In the genomic region with DNA sequence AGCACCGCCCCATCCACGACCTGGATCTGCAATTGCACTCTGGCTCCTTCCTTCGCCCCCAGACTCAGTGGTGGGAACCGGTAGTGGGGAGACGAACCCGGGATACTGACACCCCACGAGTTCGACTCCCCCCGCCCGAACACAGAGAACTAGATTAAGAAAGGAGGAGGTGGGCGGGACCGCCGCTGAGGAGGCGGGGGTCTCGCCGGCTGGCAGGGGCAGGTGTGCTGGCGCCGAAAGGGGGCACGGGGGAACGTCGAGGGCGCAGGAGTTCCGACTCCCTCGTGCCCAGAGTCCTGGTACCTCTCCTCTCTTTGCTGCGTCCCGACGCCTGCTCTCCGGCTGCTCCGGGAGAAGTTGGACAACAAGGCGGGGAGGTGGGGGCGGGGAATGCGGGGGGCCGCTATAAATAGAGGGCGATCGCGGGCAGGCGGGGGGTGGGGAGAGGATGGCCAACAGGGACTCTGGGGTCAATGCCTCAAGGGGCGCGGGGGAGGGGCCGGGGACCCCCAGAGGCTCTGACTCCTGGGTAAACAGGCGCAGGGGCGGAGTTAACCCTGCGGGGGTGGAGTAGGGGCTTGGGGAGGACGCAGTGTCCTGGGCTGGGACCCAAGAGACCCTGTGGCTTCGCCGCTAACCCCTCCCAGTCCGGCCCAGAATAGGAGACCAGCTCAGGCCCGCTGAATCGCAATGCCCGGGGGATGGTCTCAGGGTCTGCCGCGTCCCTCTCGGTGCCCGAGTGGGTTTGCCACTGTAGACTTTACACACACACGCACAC, we compare ENCODE assay signal across 8 cellular contexts. TPM values are rescaled to one million over a fixed set of nuclear protein-coding genes. Genes with fewer than 3 reads are reported as not detected.
DNase-seq lines count a peak whose midpoint lies in the region; ATAC-seq and TF ChIP-seq lines count a peak whose summit lies in the region.

No MANE protein-coding gene starts in this region.

- no peak for TF ChIP-seq CTCF in brain (conservative IDR thresholded peaks at IDR 0.05)

- H3K4me1 Mint-ChIP-seq in brain (peaks cover 38% of the 10 kb centered on the region), immature natural killer cell (peaks cover 11 to 20% of the 10 kb centered on the region in 2 donors)

- in situ Hi-C loops in G401 (cut with HindIII; ENCODE audit: low sequenced_read_pairs): no loop called here

- peaks cover 16% of the 10 kb centered on the region for H3K27me3 Mint-ChIP-seq in brain
- H3K27me3 Mint-ChIP-seq in immature natural killer cell (ENCODE audit: low read depth in 3 of 3): peaks cover 4 to 11% (median 6%) of the 10 kb centered on the region in 3 donors

- no peak for ATAC-seq in HG03039 (IDR thresholded peaks at IDR 0.05; ENCODE audit: unreplicated experiment)

- H3K36me3 Mint-ChIP-seq in brain (peaks cover 8% of the 10 kb centered on the region), immature natural killer cell (peaks cover 0 to 12% (median 4%) of the 10 kb centered on the region in 3 donors)

- H3K27ac Mint-ChIP-seq in brain: peak overlapping the region; percentile 87 to 96 (median 95)
- H3K27ac Mint-ChIP-seq in immature natural killer cell: peak overlapping the region in 2 of 6 donors; percentile 19 to 33

- DNase-seq in NCI-H1417 (lab: John Stamatoyannopoulos, UW) (peak in 2 of 3 experiments; percentile 43 to 53), NCI-H1417 treated with DMSO at 0.1 percent for 48 hours (lab: John Stamatoyannopoulos, UW) (no peak), immature natural killer cell (no peak), skeletal muscle cell (ENCODE audit: low read depth) (no peak), NCI-H1105 (lab: John Stamatoyannopoulos, UW) (no peak), G401 (ENCODE audit: low spot score) (no peak)

- no peaks in the 10 kb centered on the region for H3K9me3 Mint-ChIP-seq in brain
- no peaks in the 10 kb centered on the region for H3K9me3 Mint-ChIP-seq in immature natural killer cell

- H3K4me3 Mint-ChIP-seq in brain (peak overlapping the region; percentile 82 to 96 (median 93)), immature natural killer cell (peak overlapping the region; percentile 83 to 93 (median 87))

- peak overlapping the region; percentile 51 for H3K4me3 ChIP-seq in skeletal muscle cell (ENCODE audit: low read depth, low read length)

RNA-seq across cellular contexts. Expression of gene NDRG2, which starts 0.7 kb away (rescaled TPM):
- polyA plus RNA-seq in brain (ENCODE audit: insufficient read depth, low read depth, low replicate concordance) (870 TPM), immature natural killer cell (10 to 100 TPM; 10.9 to 40.0 (median 19.9) TPM)
- 28.6 and 40.4 TPM in 2 replicates for total RNA-seq in G401 (2014; rRNA removed; shearing (Covaris generic))

RNA-seq across cellular contexts. Expression of gene TPPP2, which starts 4.5 kb away (rescaled TPM):
- polyA plus RNA-seq in brain (ENCODE audit: insufficient read depth, low read depth, low replicate concordance): not detected
- not detected for polyA plus RNA-seq in immature natural killer cell
- not detected in 2 replicates for total RNA-seq in G401 (2014; rRNA removed; shearing (Covaris generic))

RNA-seq across cellular contexts. Expression of gene RNASE13, which starts 9.0 kb away (rescaled TPM):
- polyA plus RNA-seq in brain (ENCODE audit: insufficient read depth, low read depth, low replicate concordance) (not detected), immature natural killer cell (not detected)
- not detected in 2 replicates for total RNA-seq in G401 (2014; rRNA removed; shearing (Covaris generic))

RNA-seq across cellular contexts. Expression of gene RNASE7, which starts 16.6 kb away (rescaled TPM):
- polyA plus RNA-seq in brain (ENCODE audit: insufficient read depth, low read depth, low replicate concordance) (not detected), immature natural killer cell (not detected)
- total RNA-seq in G401 (2014; rRNA removed; shearing (Covaris generic)): not detected in 2 replicates

RNA-seq across cellular contexts. Expression of gene SLC39A2, which starts 26.5 kb away (rescaled TPM):
- polyA plus RNA-seq in brain (ENCODE audit: insufficient read depth, low read depth, low replicate concordance) (not detected), immature natural killer cell (not detected)
- total RNA-seq in G401 (2014; rRNA removed; shearing (Covaris generic)): not detected in 2 replicates

Comparison
In these comparisons a context has a peak if more than half of its experiments do, and no peak if none do; other contexts are left out.
1. DNase-seq: peak in NCI-H1417 (2 of 3); none in NCI-H1417 treated with DMSO at 0.1 percent for 48 hours (single experiment), immature natural killer cell (0 of 3), skeletal muscle cell (single experiment), NCI-H1105 (single experiment) and G401 (single experiment).
2. RNA of gene NDRG2, which starts 0.7 kb away (polyA plus RNA-seq): 870 TPM in brain (single experiment); 10.9 to 40.0 TPM in immature natural killer cell; every median in the first group is over 10 times any median in the second.